36 cellular contexts compared by ENCODE assay signal in the genomic region with DNA sequence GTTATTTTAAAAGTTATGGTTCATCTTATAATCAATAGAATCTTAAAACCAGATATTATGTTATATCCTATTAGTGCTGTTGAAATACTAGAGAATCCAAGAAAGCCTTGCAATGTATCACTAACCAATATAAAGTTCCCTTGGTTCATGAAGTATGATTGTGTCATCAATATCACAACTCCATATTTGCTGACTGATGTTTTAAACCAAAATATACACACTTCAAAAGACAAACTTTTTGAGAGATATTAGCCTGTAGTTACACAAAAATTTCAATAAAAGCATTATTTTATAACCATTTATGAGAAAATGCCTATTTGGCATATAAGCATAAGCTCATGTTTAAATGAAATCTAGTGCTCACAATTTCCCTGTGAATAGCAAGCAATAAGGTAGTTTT.
"Had no signal": no experiment of that assay in that cellular context is flagged by ENCODE, and none has a peak within 500 bp of the region (broad histone marks: within the 10 kb centered on the region; RNA-seq: fewer than 3 reads in every experiment).

No MANE protein-coding gene starts in this region.

- H3K27me3 ChIP-seq: MG63 had no signal

- H3K36me3 ChIP-seq: MG63 had no signal

- DNase-seq: Kasumi-1, MG63, MM.1S, MV-4-11, NCI-H1048, NCI-H1092, NCI-H1092 treated with DMSO at 0.1 percent for 48 hours, NCI-H1105, NCI-H1105 treated with DMSO at 0.1 percent for 48 hours, NCI-H1417, NCI-H1417 treated with DMSO at 0.1 percent for 48 hours, NCI-H1436, NCI-H1436 treated with DMSO at 0.1 percent for 48 hours, NCI-H146, NCI-H1694, NCI-H1694 treated with DMSO at 0.1 percent for 48 hours, NCI-H187, NCI-H187 treated with DMSO at 0.1 percent for 48 hours, NCI-H1930, NCI-H2029, NCI-H2029 treated with DMSO at 0.1 percent for 48 hours, NCI-H2081, NCI-H2081 treated with DMSO at 0.1 percent for 48 hours, NCI-H2107, NCI-H2171, NCI-H2171 treated with DMSO at 0.1 percent for 48 hours, NCI-H2227 treated with DMSO at 0.1 percent for 48 hours, NCI-H226, NCI-H345, NCI-H446, NCI-H446 treated with DMSO at 0.1 percent for 48 hours, NCI-H510A, NCI-H510A treated with DMSO at 0.1 percent for 48 hours, NCI-H524, NCI-H524 treated with DMSO at 0.1 percent for 48 hours, NCI-H526 had no signal

- H3K4me3 ChIP-seq: MG63 had no signal

- H3K9me3 ChIP-seq: MG63 had no signal
